Comparison of ENCODE assay signal across 2 cellular contexts in the genomic region with DNA sequence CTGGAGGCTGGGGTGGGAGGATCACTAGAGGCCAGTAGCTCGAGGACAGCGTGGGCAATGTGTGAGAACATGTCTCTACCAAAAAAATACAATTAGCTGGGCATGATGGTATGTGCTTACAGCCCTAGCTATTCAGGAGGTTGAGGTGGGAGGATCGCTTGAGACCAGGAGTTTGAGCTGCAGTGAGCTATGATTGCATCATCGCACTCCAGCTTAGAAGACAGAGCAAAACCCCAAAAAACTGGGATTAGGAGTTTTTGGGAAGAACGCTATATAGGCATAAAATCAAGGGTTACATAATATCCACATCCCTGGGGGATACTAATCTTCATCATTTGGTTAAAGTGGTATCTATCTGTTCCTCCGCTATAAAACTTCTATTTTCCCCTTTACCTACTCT.
TF ChIP-seq lines count a peak whose summit lies in the region.

No MANE protein-coding gene starts in this region.

TF ChIP-seq in HEK293, 187 proteins besides CTCF, POLR2A, EP300 and RAD21 (continued from another document):
- no peak for TF ChIP-seq BCL11B (tag by site-specific recombination; IDR thresholded peaks at IDR 0.05; ENCODE audit: low read depth)
- TF ChIP-seq ZNF426 (tag by site-specific recombination; IDR thresholded peaks at IDR 0.05): no peak

TF ChIP-seq in K562, 482 proteins besides CTCF, POLR2A, EP300 and RAD21 (continued from another document):
- TF ChIP-seq ADNP (tag; IDR thresholded peaks at IDR 0.05) (no peak), CBFA2T2 (conservative IDR thresholded peaks at IDR 0.05) (no peak), ZNF184 (CRISPR knock-in tag; IDR thresholded peaks at IDR 0.05) (no peak), CBX8 (IDR thresholded peaks at IDR 0.05; ENCODE audit: borderline replicate concordance, extremely low read depth, low read depth, low read length, poor library complexity, severe bottlenecking) (no peak), RBM34 (IDR thresholded peaks at IDR 0.05; ENCODE audit: borderline replicate concordance, insufficient read depth, low read length) (no peak), HSF4 (CRISPR knock-in tag; IDR thresholded peaks at IDR 0.05; ENCODE audit: borderline replicate concordance) (no peak), OTX1 (CRISPR knock-in tag; IDR thresholded peaks at IDR 0.05) (no peak), CEBPG (CRISPR knock-in tag; IDR thresholded peaks at IDR 0.05) (0 out of 2 replicates have a peak, but pooled peaks have one; percentile 32), CEBPG (tag; conservative IDR thresholded peaks at IDR 0.05 in 1 of 2, IDR thresholded peaks at IDR 0.05 in 1 of 2) (peak; percentile 54 to 85), NCOA4 (IDR thresholded peaks at IDR 0.05; ENCODE audit: partially characterized antibody) (no peak), CEBPB (tag; IDR thresholded peaks at IDR 0.05) (peak; percentile 72), RHOXF2B (CRISPR knock-in tag; conservative IDR thresholded peaks at IDR 0.05) (no peak), GABPB2 (CRISPR knock-in tag; conservative IDR thresholded peaks at IDR 0.05) (no peak), ATF4 (CRISPR knock-in tag; IDR thresholded peaks at IDR 0.05) (0 out of 2 replicates have a peak, but pooled peaks have one; percentile 34), HDAC3 (IDR thresholded peaks at IDR 0.05; ENCODE audit: borderline replicate concordance, partially characterized antibody) (no peak), HCFC1 (IDR thresholded peaks at IDR 0.05; ENCODE audit: low read depth, low read length) (no peak)
